ENCODE assay signal across 15 cellular contexts in genomic region chr2:75716406-75716805, GRCh38. TPM values are rescaled to one million over a fixed set of nuclear protein-coding genes. Genes with fewer than 3 reads are reported as not detected.
DNase-seq lines count a peak whose midpoint lies in the region; ATAC-seq, FAIRE-seq and TF ChIP-seq lines count a peak whose summit lies in the region.
"Had no signal": no experiment of that assay in that cellular context is flagged by ENCODE, and none has a peak within 500 bp of the region (broad histone marks: within the 10 kb centered on the region; RNA-seq: fewer than 3 reads in every experiment).

No MANE protein-coding gene starts in this region.

- FAIRE-seq in A549 (lab: Jason Lieb, UNC), result no peak
- FAIRE-seq in urothelium cell line (lab: Jason Lieb, UNC), result no peak

- DNase-seq in A549 (ENCODE audit: low read depth in 1 of 2, low spot score in 1 of 2) (peak in 1 of 2 experiments; percentile 37), GM03348 (ENCODE audit: low spot score) (peak; percentile 22), PC-3 (peak; percentile 8), fibroblast of peridontal ligament (ENCODE audit: extremely low read depth) (peak; percentile 36), NCI-H510A treated with DMSO at 0.1 percent for 48 hours (lab: John Stamatoyannopoulos, UW) (no peak), urothelium cell line (ENCODE audit: low spot score) (no peak), NCI-H345 treated with DMSO at 0.1 percent for 48 hours (lab: John Stamatoyannopoulos, UW; ENCODE audit: unreplicated experiment) (no peak)
- DNase-seq: activated CD8-positive, alpha-beta T cell treated with anti-CD3 and anti-CD28 coated beads for 36 hours; activated gamma-delta T cell treated with Interleukin-2 at 50 U/mL for 16 hours; RPMI8226 had no signal

- H3K27ac ChIP-seq in A549, result no peak overlapping the region
- H3K27ac ChIP-seq in PC-3 (ENCODE audit: low read length), result no peak overlapping the region
- H3K27ac ChIP-seq: BLaER1, KMS-11, prostate gland had no signal

- no peaks in the 10 kb centered on the region for H3K36me3 ChIP-seq in PC-3 (ENCODE audit: low read depth, low read length)
- H3K36me3 ChIP-seq: BLaER1, prostate gland had no signal

- H3K4me3 ChIP-seq in A549 (no peak overlapping the region), PC-3 (ENCODE audit: low read length) (no peak overlapping the region)
- H3K4me3 ChIP-seq: BLaER1, prostate gland had no signal

- H3F3A ChIP-seq in PC-3 (ENCODE audit: low read length, unreplicated experiment), result no peaks in the 10 kb centered on the region

- H3K9me3 ChIP-seq in A549 (no peaks in the 10 kb centered on the region), PC-3 (ENCODE audit: low read length) (no peaks in the 10 kb centered on the region)
- H3K9me3 ChIP-seq: prostate gland had no signal

- H4K20me1 ChIP-seq in PC-3 (ENCODE audit: low read length), result no peaks in the 10 kb centered on the region
- H4K20me1 ChIP-seq: BLaER1 had no signal

- no peak overlapping the region for H3K9ac ChIP-seq in PC-3 (ENCODE audit: low read length)
- H3K9ac ChIP-seq: BLaER1, KMS-11 had no signal

- no peaks in the 10 kb centered on the region for H3K9me2 ChIP-seq in PC-3 (replicated peaks; ENCODE audit: low read length)

- TF ChIP-seq RAD21 in A549 (conservative IDR thresholded peaks at IDR 0.05 in 1 of 2, IDR thresholded peaks at IDR 0.05 in 1 of 2), result peak in 1 of 2 experiments; percentile 45; a peak in 3 of 5 replicates

- H3K4me1 ChIP-seq in A549, result 0 out of 3 replicates have a peak, but pooled peaks cover 2% of the 10 kb centered on the region
- H3K4me1 ChIP-seq in PC-3 (ENCODE audit: insufficient read depth, low read length), result no peaks in the 10 kb centered on the region
- H3K4me1 ChIP-seq: BLaER1, prostate gland had no signal

- H3K27me3 ChIP-seq in PC-3 (ENCODE audit: low read length), result peaks cover 5% of the 10 kb centered on the region; the same call in 1 of the 2 replicates
- H3K27me3 ChIP-seq: BLaER1 had no signal

- H2AFZ ChIP-seq in PC-3 (ENCODE audit: low read length), result no peak overlapping the region

- WGBS in A549 (ENCODE audit: missing lambda C conversion rate), result 33% methylated on average over 3 of the region's 3 CpGs

- POLR2A ChIA-PET in A549 (lab: Yijun Ruan, JAX), result no interaction called here
- POLR2A ChIA-PET in PC-3 (lab: Charles Lee; ENCODE audit: unreplicated experiment), result interaction anchor here (0.6 kb wide), 1 partner anchor 1075 kb away, joined by 3 read pairs; no protein-coding TSS in a partner anchor

- no peaks in the 10 kb centered on the region for H3K79me2 ChIP-seq in PC-3 (ENCODE audit: low read length)

- peak; percentile 39 for TF ChIP-seq CTCF in A549 (IDR thresholded peaks at IDR 0.05)
- peak; percentile 43 for TF ChIP-seq CTCF in PC-3 (conservative IDR thresholded peaks at IDR 0.05; ENCODE audit: low read depth, low read length)

- TF ChIP-seq POLR2A in A549 (IDR thresholded peaks at IDR 0.05; ENCODE audit: low read length), result no peak

- CTCF ChIA-PET in A549 (lab: Yijun Ruan, JAX), result interaction anchor here (1.4 to 6.3 kb wide), 4 partner anchors 13 to 80 kb away, joined by 3 to 28 read pairs (median 6); no protein-coding TSS in a partner anchor
- CTCF ChIA-PET in PC-3 (lab: Charles Lee), result interaction anchor here (0.6 kb wide), 1 partner anchor 11 kb away, joined by 3 read pairs; no protein-coding TSS in a partner anchor

- no peak overlapping the region for H3K4me2 ChIP-seq in A549
- H3K4me2 ChIP-seq in PC-3 (ENCODE audit: low read length), result no peak overlapping the region
- H3K4me2 ChIP-seq: BLaER1, KMS-11 had no signal

- intact Hi-C loops in PC-3 (cut with micrococcal nuclease), result loop anchor here (1.0 to 10.0 kb wide), 2 partner anchors 76 to 252 kb away; no protein-coding TSS in a partner anchor

- ATAC-seq in A549, result peak in 1 of 2 experiments; percentile 60; a peak in 2 of 6 replicates
- ATAC-seq in PC-3, result peak; percentile 45; the same call in 1 of the 2 replicates
- no peak for ATAC-seq in HG03095 (IDR thresholded peaks at IDR 0.05; ENCODE audit: unreplicated experiment)
- ATAC-seq: activated CD8-positive, alpha-beta T cell treated with anti-CD3 and anti-CD28 coated beads for 36 hours; stimulated activated memory B cell treated with anti-CD40 and anti-IgM and Interleukin-4, amounts not matched to agents 10 μg/mL and 1 μg/mL and 100 μg/mL, for 72 hours had no signal

- no peak for TF ChIP-seq EP300 in A549 (IDR thresholded peaks at IDR 0.05)

- BruUV-seq in PC-3 (replicated peaks; lab: Mats Ljungman, UMichigan), result no TSS peak

TF ChIP-seq in A549, 52 proteins besides CTCF, POLR2A, EP300 and RAD21:
- no peak for TF ChIP-seq KDM1A (IDR thresholded peaks at IDR 0.05; ENCODE audit: low read depth)
- TF ChIP-seq GATA3 (IDR thresholded peaks at IDR 0.05; ENCODE audit: borderline replicate concordance), result no peak
- no peak for TF ChIP-seq SREBF2 (IDR thresholded peaks at IDR 0.05)
- TF ChIP-seq KDM5A (IDR thresholded peaks at IDR 0.05), result no peak
- no peak for TF ChIP-seq RARB (CRISPR knock-in tag; IDR thresholded peaks at IDR 0.05)
- no peak for TF ChIP-seq EHF (CRISPR knock-in tag; IDR thresholded peaks at IDR 0.05)
- TF ChIP-seq E2F6 (IDR thresholded peaks at IDR 0.05; ENCODE audit: borderline replicate concordance, low read depth), result no peak
- no peak for TF ChIP-seq HEYL (CRISPR knock-in tag; IDR thresholded peaks at IDR 0.05)
- no peak for TF ChIP-seq MAX (IDR thresholded peaks at IDR 0.05)
- TF ChIP-seq BCL3 (IDR thresholded peaks at IDR 0.05), result no peak
- TF ChIP-seq BHLHE40 (IDR thresholded peaks at IDR 0.05; ENCODE audit: low read depth, low read length), result no peak
- TF ChIP-seq HOXB5 (CRISPR knock-in tag; IDR thresholded peaks at IDR 0.05), result no peak
- no peak for TF ChIP-seq CEBPB (IDR thresholded peaks at IDR 0.05)
- TF ChIP-seq ZFP36 (IDR thresholded peaks at IDR 0.05; ENCODE audit: borderline replicate concordance, partially characterized antibody), result no peak
- TF ChIP-seq HOXB13 (CRISPR knock-in tag; IDR thresholded peaks at IDR 0.05; ENCODE audit: low read depth), result no peak
- TF ChIP-seq HDAC2 (IDR thresholded peaks at IDR 0.05), result no peak
- no peak for TF ChIP-seq NFE2L2 (conservative IDR thresholded peaks at IDR 0.05; ENCODE audit: low read length)
- no peak for TF ChIP-seq TP53 (CRISPR knock-in tag; IDR thresholded peaks at IDR 0.05)
- TF ChIP-seq CHD2 (IDR thresholded peaks at IDR 0.05; ENCODE audit: low read length, partially characterized antibody), result no peak
- no peak for TF ChIP-seq PBX3 (IDR thresholded peaks at IDR 0.05)

RNA-seq across cellular contexts. Expression of gene GCFC2, which starts 5.7 kb away (rescaled TPM):
- 40.6 and 41.7 TPM in 2 replicates for polyA plus RNA-seq in A549 (2011; rRNA removed)
- polyA plus RNA-seq in A549 (2012; cell fraction: cytosol; rRNA removed), result 10.5 and 13.5 TPM in 2 replicates
- 8.3 and 9.6 TPM in 2 replicates for polyA plus RNA-seq in A549 (2012; cell fraction: nucleus; rRNA removed)
- 15.1 to 15.2 TPM (median 15.2 TPM) in 3 replicates for polyA plus RNA-seq in A549 (2017; fragmentation: RNase III; extraction: RNeasy Plus Mini Kit Qiagen cat#74134 plus additional on column Dnase treatment)
- 8.0 and 8.4 TPM in 2 replicates for polyA minus RNA-seq in A549 (2011; rRNA and poly(A)+ RNA removed)
- 24.5 and 31.1 TPM in 2 replicates for total RNA-seq in PC-3 (2014; rRNA removed)

Comparison
In these comparisons a context has a peak if more than half of its experiments do, and no peak if none do; other contexts are left out.
1. DNase-seq: peak in GM03348 (single experiment), PC-3 (single experiment) and fibroblast of peridontal ligament (single experiment); none in NCI-H510A treated with DMSO at 0.1 percent for 48 hours (single experiment), urothelium cell line (single experiment) and NCI-H345 treated with DMSO at 0.1 percent for 48 hours (single experiment).